Comparison of ENCODE assay signal across 23 cellular contexts in genomic region chr13:60210510-60211065, GRCh38. TPM values are rescaled to one million over a fixed set of nuclear protein-coding genes. Genes with fewer than 3 reads are reported as not detected.
DNase-seq lines count a peak whose midpoint lies in the region; ATAC-seq and TF ChIP-seq lines count a peak whose summit lies in the region.
"Had no signal": no experiment of that assay in that cellular context is flagged by ENCODE, and none has a peak within 500 bp of the region (broad histone marks: within the 10 kb centered on the region; RNA-seq: fewer than 3 reads in every experiment).

No MANE protein-coding gene starts in this region.

- H3K4me2 ChIP-seq in mesenchymal stem cell (ENCODE audit: low read length, poor library complexity, severe bottlenecking) = no peak overlapping the region
- H3K4me2 ChIP-seq: A549; BLaER1 treated with 17β-estradiol and CSF1 and Interleukin-3, amounts not matched to agents 10 nM and 100 nM had no signal

- H3K79me1 ChIP-seq in mesenchymal stem cell (replicated peaks; ENCODE audit: low read length, poor library complexity, severe bottlenecking) = no peaks in the 10 kb centered on the region

- ATAC-seq in GM18868 (IDR thresholded peaks at IDR 0.05; ENCODE audit: unreplicated experiment) = no peak
- no peak for ATAC-seq in GM19397 (IDR thresholded peaks at IDR 0.05; ENCODE audit: unreplicated experiment)
- ATAC-seq: A549, GM12878 had no signal

- H2AK5ac ChIP-seq in mesenchymal stem cell (ENCODE audit: low read length, severe bottlenecking) = no peak overlapping the region

- H3K4me1 ChIP-seq in mesenchymal stem cell (ENCODE audit: control insufficient read depth, insufficient read depth, low read depth, low read length) (no peaks in the 10 kb centered on the region), left ventricle myocardium inferior (no peaks in the 10 kb centered on the region)
- H3K4me1 ChIP-seq: A549; BLaER1 treated with 17β-estradiol and CSF1 and Interleukin-3, amounts not matched to agents 10 nM and 100 nM had no signal

- no peak overlapping the region for H2AFZ ChIP-seq in mesenchymal stem cell (ENCODE audit: low read depth, low read length)
- H2AFZ ChIP-seq: GM23248 had no signal

- peak overlapping the region; percentile 37 for H3K9ac ChIP-seq in mesenchymal stem cell (ENCODE audit: low read length)
- H3K9ac ChIP-seq: BLaER1 treated with 17β-estradiol and CSF1 and Interleukin-3, amounts not matched to agents 10 nM and 100 nM; GM23248 had no signal

- TF ChIP-seq CTCF in left ventricle myocardium inferior (IDR thresholded peaks at IDR 0.05; ENCODE audit: borderline replicate concordance) = no peak

- H2BK15ac ChIP-seq in mesenchymal stem cell (ENCODE audit: low read depth, poor library complexity, severe bottlenecking) = no peak overlapping the region

- H2BK12ac ChIP-seq in mesenchymal stem cell (ENCODE audit: low read length in 2 of 2) = no peak overlapping the region

- H3K27ac ChIP-seq in mesenchymal stem cell (ENCODE audit: low read length, poor library complexity, severe bottlenecking) (no peak overlapping the region), left ventricle myocardium inferior (replicated peaks) (no peak overlapping the region)
- H3K27ac ChIP-seq: A549; BLaER1 treated with 17β-estradiol and CSF1 and Interleukin-3, amounts not matched to agents 10 nM and 100 nM; GM23248 had no signal

- no peak overlapping the region for H3K4me3 ChIP-seq in mesenchymal stem cell (ENCODE audit: insufficient read depth in 1 of 2, low read depth in 1 of 2, low read length in 2 of 2)
- H3K4me3 ChIP-seq in left ventricle myocardium inferior = no peak overlapping the region
- H3K4me3 ChIP-seq: A549; BLaER1 treated with 17β-estradiol and CSF1 and Interleukin-3, amounts not matched to agents 10 nM and 100 nM; GM12878; GM23248 had no signal

- in situ Hi-C loops in SK-MEL-5 (cut with HindIII; ENCODE audit: low pct_unique_long_range_greater_than_20kb, low sequenced_read_pairs) = no loop called here

- no peak overlapping the region for H3K18ac ChIP-seq in mesenchymal stem cell (ENCODE audit: low read depth in 1 of 2, low read length in 2 of 2)

- DNase-seq in SK-MEL-5 (ENCODE audit: low read depth, low spot score) (peak; percentile 31), dermis microvascular lymphatic vessel endothelial cell (ENCODE audit: low read depth in 2 of 2) (peak; percentile 1 to 11), mesenchymal stem cell (no peak), hypothalamus (lab: John Stamatoyannopoulos, UW) (no peak), left ventricle myocardium inferior (no peak)
- DNase-seq: 8988T; ACHN; AML-193; BE2C; CD4-positive, alpha-beta T cell; CD8-positive, alpha-beta memory T cell; DMS 273 treated with DMSO at 0.1 percent for 48 hours; DMS79; EL; GDM1; GM23248; H7; HCEC 1CT had no signal

- no peak overlapping the region for H3K4ac ChIP-seq in mesenchymal stem cell (ENCODE audit: low read depth in 1 of 2, low read length in 2 of 2)

- no peak overlapping the region for H2BK5ac ChIP-seq in mesenchymal stem cell (ENCODE audit: low read depth, low read length, poor library complexity, severe bottlenecking)

- no peak overlapping the region for H4K91ac ChIP-seq in mesenchymal stem cell (ENCODE audit: low read length)

- H3K9me3 ChIP-seq in mesenchymal stem cell (ENCODE audit: control insufficient read depth, low read length) (no peaks in the 10 kb centered on the region), left ventricle myocardium inferior (replicated peaks) (peaks cover 6% of the 10 kb centered on the region)
- H3K9me3 ChIP-seq: A549; BE2C; BLaER1 treated with 17β-estradiol and CSF1 and Interleukin-3, amounts not matched to agents 10 nM and 100 nM had no signal

- H4K8ac ChIP-seq in mesenchymal stem cell (ENCODE audit: low read length) = no peak overlapping the region

- no peaks in the 10 kb centered on the region for H3K36me3 ChIP-seq in mesenchymal stem cell (ENCODE audit: control insufficient read depth in 1 of 2, insufficient read depth in 2 of 2, low read depth in 1 of 2, low read length in 2 of 2)
- no peaks in the 10 kb centered on the region for H3K36me3 ChIP-seq in left ventricle myocardium inferior
- H3K36me3 ChIP-seq: BE2C; BLaER1 treated with 17β-estradiol and CSF1 and Interleukin-3, amounts not matched to agents 10 nM and 100 nM had no signal

- no peak overlapping the region for H3K14ac ChIP-seq in mesenchymal stem cell (ENCODE audit: low read length in 2 of 2)

- no peak overlapping the region for H3K23ac ChIP-seq in mesenchymal stem cell (ENCODE audit: low read length in 2 of 2)

- WGBS in mesenchymal stem cell = 90% methylated on average over 2 of the region's 3 CpGs

- intact Hi-C loops in left ventricle myocardium inferior (cut with micrococcal nuclease) = no loop called here

- H2BK120ac ChIP-seq in mesenchymal stem cell (ENCODE audit: low read depth, low read length) = no peak overlapping the region

- H3K27me3 ChIP-seq in mesenchymal stem cell (ENCODE audit: control insufficient read depth in 1 of 2, insufficient read depth in 1 of 2, low read length in 2 of 2) = peaks cover 0 to 4% of the 10 kb centered on the region in 2 experiments
- H3K27me3 ChIP-seq in left ventricle myocardium inferior (ENCODE audit: low read depth) = no peaks in the 10 kb centered on the region
- H3K27me3 ChIP-seq: BE2C; BLaER1 treated with 17β-estradiol and CSF1 and Interleukin-3, amounts not matched to agents 10 nM and 100 nM had no signal

RNA-seq across cellular contexts. Expression of gene DIAPH3, which starts 46.9 kb away (rescaled TPM):
- 5.3 and 5.9 TPM in 2 replicates for total RNA-seq in SK-MEL-5 (2014; rRNA removed; shearing (Covaris generic))
- 7.1 and 10.9 TPM in 2 replicates for polyA plus RNA-seq in SK-MEL-5 (2015; cell fraction: cytosol; rRNA removed)
- 6.4 and 8.8 TPM in 2 replicates for polyA plus RNA-seq in SK-MEL-5 (2015; cell fraction: nucleus; rRNA removed)
- total RNA-seq in dermis microvascular lymphatic vessel endothelial cell = 5.4 and 8.7 TPM in 2 replicates
- polyA plus RNA-seq in mesenchymal stem cell (2013, experiment 1 of 2) = 2.7 TPM
- polyA plus RNA-seq in mesenchymal stem cell (2013, experiment 2 of 2) = 2.9 TPM
- 0.25 TPM for total RNA-seq in left ventricle myocardium inferior

Comparison
In these comparisons a context has a peak if more than half of its experiments do, and no peak if none do; other contexts are left out.
1. DNase-seq: peak in SK-MEL-5 (single experiment) and dermis microvascular lymphatic vessel endothelial cell (2 of 2); none in mesenchymal stem cell (single experiment), hypothalamus (0 of 51) and left ventricle myocardium inferior (single experiment).